In the genomic region with DNA sequence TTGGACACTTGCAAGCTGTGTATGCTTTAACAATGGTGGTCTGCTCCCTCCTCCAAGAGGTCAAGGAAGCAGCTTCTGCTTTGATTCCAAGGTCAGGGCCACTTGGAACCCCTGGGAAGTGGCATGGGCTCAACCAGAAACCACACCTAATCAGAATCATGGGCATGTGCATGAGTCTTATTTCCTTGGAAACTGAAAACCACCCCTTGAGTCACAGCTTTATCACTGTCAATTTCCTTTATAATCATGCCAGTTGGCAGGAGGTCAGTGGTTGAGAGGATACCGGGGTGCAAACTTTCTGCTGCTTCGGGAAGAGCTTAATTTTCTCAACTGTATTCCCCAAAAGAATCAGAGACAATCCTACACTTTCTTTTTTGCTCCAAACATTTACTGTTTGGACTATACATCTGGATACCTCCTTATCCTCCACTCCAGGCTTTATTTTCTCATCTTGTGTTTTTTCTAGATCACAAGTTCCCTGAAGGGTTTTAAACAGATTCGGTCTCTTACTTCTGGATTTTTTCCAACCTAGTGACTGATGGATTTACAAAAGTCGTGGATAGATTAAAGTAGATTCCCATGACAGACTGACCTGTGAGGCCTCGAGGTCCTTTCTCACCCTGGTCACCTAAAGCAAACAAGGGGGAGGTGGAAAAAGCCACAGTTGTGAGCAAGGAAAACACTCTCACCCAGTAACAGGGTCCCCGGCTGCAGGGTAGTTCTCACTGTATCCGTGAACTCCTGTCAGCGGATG, we compare ENCODE assay signal across 12 cellular contexts. TPM values are rescaled to one million over a fixed set of nuclear protein-coding genes. Genes with fewer than 3 reads are reported as not detected.
DNase-seq lines count a peak whose midpoint lies in the region; ATAC-seq and TF ChIP-seq lines count a peak whose summit lies in the region.
"Had no signal": no experiment of that assay in that cellular context is flagged by ENCODE, and none has a peak within 500 bp of the region (broad histone marks: within the 10 kb centered on the region; RNA-seq: fewer than 3 reads in every experiment).

No MANE protein-coding gene starts in this region.

- peak; percentile 56 for DNase-seq in AG10803 (ENCODE audit: low read depth)
- peak; percentile 2 for DNase-seq in MV-4-11 (lab: John Stamatoyannopoulos, UW)
- DNase-seq in colonic mucosa = peak; percentile 54
- no peak for DNase-seq in foreskin melanocyte
- no peak for DNase-seq in NCI-H2107 treated with DMSO at 0.1 percent for 48 hours (lab: John Stamatoyannopoulos, UW; ENCODE audit: unreplicated experiment)
- DNase-seq in NCI-H2107 (lab: John Stamatoyannopoulos, UW) = no peak
- DNase-seq: activated CD4-positive, alpha-beta T cell treated with anti-CD3 and anti-CD28 coated beads, Interleukin-2, amount 50 U/mL, for 4 hours; posterior cingulate gyrus; substantia nigra had no signal

- WGBS in liver = 65% methylated on average over 8 of the region's 8 CpGs

- H3K4me1 ChIP-seq in colonic mucosa (peaks cover 6% of the 10 kb centered on the region), liver (ENCODE audit: control insufficient read depth in 4 of 4, insufficient read depth in 4 of 4, low read length in 3 of 4) (no peaks in the 10 kb centered on the region)

- peak overlapping the region in 1 of 2 donors; percentile 9 for H3K9ac ChIP-seq in colonic mucosa (ENCODE audit: low read depth in 2 of 2, low read length in 2 of 2)
- no peak overlapping the region for H3K9ac ChIP-seq in liver (ENCODE audit: low read depth in 1 of 2, low read length in 2 of 2)

- H3K36me3 ChIP-seq in colonic mucosa (no peaks in the 10 kb centered on the region), liver (ENCODE audit: control insufficient read depth in 4 of 4, insufficient read depth in 3 of 4, low read depth in 1 of 4, low read length in 3 of 4) (no peaks in the 10 kb centered on the region)

- no peak for TF ChIP-seq RAD21 in liver (IDR thresholded peaks at IDR 0.05)

- H3K27ac ChIP-seq in colonic mucosa (peak overlapping the region; percentile 52), liver (ENCODE audit: low read depth in 1 of 2, low read length in 2 of 2) (no peak overlapping the region)

- no peaks in the 10 kb centered on the region for H3K9me3 ChIP-seq in colonic mucosa
- no peaks in the 10 kb centered on the region for H3K9me3 ChIP-seq in liver (ENCODE audit: control insufficient read depth in 4 of 4, low read length in 3 of 4)

- ATAC-seq in HG03025 (IDR thresholded peaks at IDR 0.05; ENCODE audit: low FRiP score, unreplicated experiment) = no peak

- TF ChIP-seq CTCF in AG10803 (conservative IDR thresholded peaks at IDR 0.05; ENCODE audit: low read length) = no peak
- TF ChIP-seq CTCF in colonic mucosa (IDR thresholded peaks at IDR 0.05) = no peak
- no peak for TF ChIP-seq CTCF in liver (IDR thresholded peaks at IDR 0.05; ENCODE audit: low read depth, low read length, missing input control)

- intact Hi-C loops in colonic mucosa (cut with DNase I) = loop anchor here (5.0 to 10.0 kb wide), 2 partner anchors 75 to 168 kb away; a partner anchor contains a TSS

- H3K4me3 ChIP-seq in AG10803 (ENCODE audit: low read length) (no peak overlapping the region), colonic mucosa (no peak overlapping the region), liver (ENCODE audit: low read depth in 1 of 3, low read length in 3 of 3) (no peak overlapping the region)

- no peaks in the 10 kb centered on the region for H3K27me3 ChIP-seq in colonic mucosa
- H3K27me3 ChIP-seq in liver (ENCODE audit: control insufficient read depth in 4 of 4, insufficient read depth in 4 of 4, low read length in 3 of 4) = no peaks in the 10 kb centered on the region

TF ChIP-seq in liver, 16 proteins besides CTCF, POLR2A, EP300 and RAD21:
- peak; percentile 22 for TF ChIP-seq NR2F2 (IDR thresholded peaks at IDR 0.05)
- TF ChIP-seq, protein P1, sequence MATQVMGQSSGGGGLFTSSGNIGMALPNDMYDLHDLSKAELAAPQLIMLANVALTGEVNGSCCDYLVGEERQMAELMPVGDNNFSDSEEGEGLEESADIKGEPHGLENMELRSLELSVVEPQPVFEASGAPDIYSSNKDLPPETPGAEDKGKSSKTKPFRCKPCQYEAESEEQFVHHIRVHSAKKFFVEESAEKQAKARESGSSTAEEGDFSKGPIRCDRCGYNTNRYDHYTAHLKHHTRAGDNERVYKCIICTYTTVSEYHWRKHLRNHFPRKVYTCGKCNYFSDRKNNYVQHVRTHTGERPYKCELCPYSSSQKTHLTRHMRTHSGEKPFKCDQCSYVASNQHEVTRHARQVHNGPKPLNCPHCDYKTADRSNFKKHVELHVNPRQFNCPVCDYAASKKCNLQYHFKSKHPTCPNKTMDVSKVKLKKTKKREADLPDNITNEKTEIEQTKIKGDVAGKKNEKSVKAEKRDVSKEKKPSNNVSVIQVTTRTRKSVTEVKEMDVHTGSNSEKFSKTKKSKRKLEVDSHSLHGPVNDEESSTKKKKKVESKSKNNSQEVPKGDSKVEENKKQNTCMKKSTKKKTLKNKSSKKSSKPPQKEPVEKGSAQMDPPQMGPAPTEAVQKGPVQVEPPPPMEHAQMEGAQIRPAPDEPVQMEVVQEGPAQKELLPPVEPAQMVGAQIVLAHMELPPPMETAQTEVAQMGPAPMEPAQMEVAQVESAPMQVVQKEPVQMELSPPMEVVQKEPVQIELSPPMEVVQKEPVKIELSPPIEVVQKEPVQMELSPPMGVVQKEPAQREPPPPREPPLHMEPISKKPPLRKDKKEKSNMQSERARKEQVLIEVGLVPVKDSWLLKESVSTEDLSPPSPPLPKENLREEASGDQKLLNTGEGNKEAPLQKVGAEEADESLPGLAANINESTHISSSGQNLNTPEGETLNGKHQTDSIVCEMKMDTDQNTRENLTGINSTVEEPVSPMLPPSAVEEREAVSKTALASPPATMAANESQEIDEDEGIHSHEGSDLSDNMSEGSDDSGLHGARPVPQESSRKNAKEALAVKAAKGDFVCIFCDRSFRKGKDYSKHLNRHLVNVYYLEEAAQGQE (IDR thresholded peaks at IDR 0.05) = no peak

RNA-seq across cellular contexts. Expression of a gene that starts 36.0 kb away (rescaled TPM):
- 100 to 1,000 TPM; 115 to 249 TPM for total RNA-seq in colonic mucosa
- 1 to 10 TPM in 1 of 2 donors, not detected in 1; 1.7 TPM for total RNA-seq in liver
- polyA plus RNA-seq in liver = under 1 TPM in 1 of 2 donors, not detected in 1; 0.05 TPM
- polyA plus RNA-seq: CD14-positive monocyte had no signal

Comparison
In these comparisons a context has a peak if more than half of its experiments do, and no peak if none do; other contexts are left out.
1. DNase-seq: peak in AG10803 (single experiment), MV-4-11 (single experiment) and colonic mucosa (single experiment); none in foreskin melanocyte (single experiment), NCI-H2107 treated with DMSO at 0.1 percent for 48 hours (single experiment) and NCI-H2107 (single experiment).
2. RNA of a gene that starts 36.0 kb away (total RNA-seq): 115 to 249 TPM in colonic mucosa; 1.7 TPM in liver; every median in the first group is over 10 times any median in the second.